ENCODE assay signal across 10 cellular contexts in genomic region chr12:52181757-52182156, GRCh38. TPM values are rescaled to one million over a fixed set of nuclear protein-coding genes. Genes with fewer than 3 reads are reported as not detected.
DNase-seq lines count a peak whose midpoint lies in the region; TF ChIP-seq lines count a peak whose summit lies in the region.
"Had no signal": no experiment of that assay in that cellular context is flagged by ENCODE, and none has a peak within 500 bp of the region (broad histone marks: within the 10 kb centered on the region; RNA-seq: fewer than 3 reads in every experiment).

No MANE protein-coding gene starts in this region.

- H3K4me3 ChIP-seq in breast epithelium (no peak overlapping the region), lower leg skin (ENCODE audit: low read depth, poor library complexity, severe bottlenecking) (no peak overlapping the region)

- no peaks in the 10 kb centered on the region for H3K27me3 ChIP-seq in breast epithelium

- DNase-seq in MCF 10A (ENCODE audit: unreplicated experiment) (peak; percentile 84), breast epithelium (ENCODE audit: low spot score in 2 of 2) (no peak), NCI-H524 treated with DMSO at 0.1 percent for 48 hours (lab: John Stamatoyannopoulos, UW) (peak; percentile 29), fibroblast of gingiva (ENCODE audit: low read depth) (peak; percentile 47), type B pancreatic cell (ENCODE audit: extremely low spot score, unreplicated experiment) (no peak), lower leg skin (ENCODE audit: low spot score in 2 of 2) (no peak), OCI-M1 (lab: John Stamatoyannopoulos, UW) (no peak), LoVo (ENCODE audit: low spot score) (no peak)
- DNase-seq: activated naive CD4-positive, alpha-beta T cell treated with anti-CD3 and anti-CD28 coated beads, Interleukin-2, amount 50 U/mL, for 16 hours had no signal

- CTCF ChIA-PET in MCF 10A (lab: Yijun Ruan, JAX), result interaction anchor here (0.7 kb wide), 1 partner anchor 33 kb away, joined by 3 read pairs; no protein-coding TSS in a partner anchor

- BruUV-seq in MCF 10A (replicated peaks; lab: Mats Ljungman, UMichigan), result no TSS peak

- no peak for TF ChIP-seq CTCF in MCF 10A (IDR thresholded peaks at IDR 0.05; ENCODE audit: unreplicated experiment)
- no peak for TF ChIP-seq CTCF in breast epithelium (IDR thresholded peaks at IDR 0.05)
- no peak for TF ChIP-seq CTCF in type B pancreatic cell (conservative IDR thresholded peaks at IDR 0.05)
- TF ChIP-seq CTCF in lower leg skin (IDR thresholded peaks at IDR 0.05), result no peak

- H3K9me3 Mint-ChIP-seq in MCF 10A (ENCODE audit: unreplicated experiment) (no peaks in the 10 kb centered on the region), type B pancreatic cell (no peaks in the 10 kb centered on the region)

- TF ChIP-seq POLR2A in breast epithelium (IDR thresholded peaks at IDR 0.05) (no peak), lower leg skin (IDR thresholded peaks at IDR 0.05) (no peak)

- intact Hi-C loops in MCF 10A (cut with micrococcal nuclease) (no loop called here), breast epithelium (cut with DNase I; ENCODE audit: low total_unique reads) (no loop called here), lower leg skin (cut with DNase I; ENCODE audit: low total_unique reads) (no loop called here)

- no peak overlapping the region for H3K27ac Mint-ChIP-seq in MCF 10A (ENCODE audit: low read depth, unreplicated experiment)
- H3K27ac Mint-ChIP-seq in type B pancreatic cell, result peak overlapping the region; percentile 75
- H3K27ac Mint-ChIP-seq: B cell had no signal

- H3K27me3 Mint-ChIP-seq in MCF 10A (ENCODE audit: insufficient read depth, unreplicated experiment) (no peaks in the 10 kb centered on the region), type B pancreatic cell (peaks cover 2% of the 10 kb centered on the region)
- H3K27me3 Mint-ChIP-seq: B cell had no signal

- no peak overlapping the region for H3K27ac ChIP-seq in breast epithelium

- peaks cover 0 to 6% of the 10 kb centered on the region in 2 donors for H3K4me1 ChIP-seq in breast epithelium

- no peaks in the 10 kb centered on the region for H3K36me3 ChIP-seq in breast epithelium

- no peaks in the 10 kb centered on the region for H3K9me3 ChIP-seq in breast epithelium

- 65 to 70% methylated on average over 9 of the region's 9 CpGs for WGBS in lower leg skin, 2 donors

- H3K36me3 Mint-ChIP-seq in MCF 10A (ENCODE audit: insufficient read depth, unreplicated experiment) (no peaks in the 10 kb centered on the region), type B pancreatic cell (no peaks in the 10 kb centered on the region)

- H3K4me1 Mint-ChIP-seq in MCF 10A (ENCODE audit: insufficient read depth, unreplicated experiment) (peaks cover 56% of the 10 kb centered on the region), type B pancreatic cell (ENCODE audit: unreplicated experiment) (peaks cover 32% of the 10 kb centered on the region)
- H3K4me1 Mint-ChIP-seq: B cell had no signal

- H3K4me3 Mint-ChIP-seq in MCF 10A (ENCODE audit: unreplicated experiment) (no peak overlapping the region), type B pancreatic cell (no peak overlapping the region)
- H3K4me3 Mint-ChIP-seq: B cell had no signal

- POLR2A ChIA-PET in MCF 10A (lab: Yijun Ruan, JAX), result interaction anchor here (1.0 to 4.7 kb wide), 5 partner anchors 10 to 99 kb away, joined by 3 to 28 read pairs (median 6); partner anchors contain the start of gene KRT80

RNA-seq across cellular contexts. Expression of gene KRT80, which starts 10.1 kb away (rescaled TPM):
- 27.4 and 52.3 TPM in 2 replicates for total RNA-seq in MCF 10A (2022)
- 1 to 10 TPM in 2 of 3 donors, not detected in 1; 2.9 to 9.8 TPM for total RNA-seq in breast epithelium
- total RNA-seq in type B pancreatic cell (ENCODE audit: low replicate concordance), result 23.1 and 65.1 TPM in 2 replicates
- 100 to 1,000 TPM; 269 to 349 (median 275) TPM for total RNA-seq in lower leg skin
- total RNA-seq: B cell had no signal

RNA-seq across cellular contexts. Expression of gene KRT7, which starts 51.3 kb away (rescaled TPM):
- total RNA-seq in MCF 10A (2022) (2,379 and 3,360 TPM in 2 replicates), breast epithelium (1,000 to 10,000 TPM in 1 of 3 donors, 100 to 1,000 TPM in 1, 1 to 10 TPM in 1; 4.2 to 1,051 (median 358) TPM), type B pancreatic cell (ENCODE audit: low replicate concordance) (125 and 293 TPM in 2 replicates), lower leg skin (100 to 1,000 TPM in 2 of 4 donors, 10 to 100 TPM in 2; 28.2 to 206 (median 125) TPM)
- total RNA-seq: B cell had no signal

Comparison
In these comparisons a context has a peak if more than half of its experiments do, and no peak if none do; other contexts are left out.
1. DNase-seq: peak in MCF 10A (single experiment), NCI-H524 treated with DMSO at 0.1 percent for 48 hours (single experiment) and fibroblast of gingiva (single experiment); none in breast epithelium (0 of 2), type B pancreatic cell (single experiment), lower leg skin (0 of 2), OCI-M1 (single experiment) and LoVo (single experiment).